ENCODE assay signal across 7 cellular contexts in the genomic region with DNA sequence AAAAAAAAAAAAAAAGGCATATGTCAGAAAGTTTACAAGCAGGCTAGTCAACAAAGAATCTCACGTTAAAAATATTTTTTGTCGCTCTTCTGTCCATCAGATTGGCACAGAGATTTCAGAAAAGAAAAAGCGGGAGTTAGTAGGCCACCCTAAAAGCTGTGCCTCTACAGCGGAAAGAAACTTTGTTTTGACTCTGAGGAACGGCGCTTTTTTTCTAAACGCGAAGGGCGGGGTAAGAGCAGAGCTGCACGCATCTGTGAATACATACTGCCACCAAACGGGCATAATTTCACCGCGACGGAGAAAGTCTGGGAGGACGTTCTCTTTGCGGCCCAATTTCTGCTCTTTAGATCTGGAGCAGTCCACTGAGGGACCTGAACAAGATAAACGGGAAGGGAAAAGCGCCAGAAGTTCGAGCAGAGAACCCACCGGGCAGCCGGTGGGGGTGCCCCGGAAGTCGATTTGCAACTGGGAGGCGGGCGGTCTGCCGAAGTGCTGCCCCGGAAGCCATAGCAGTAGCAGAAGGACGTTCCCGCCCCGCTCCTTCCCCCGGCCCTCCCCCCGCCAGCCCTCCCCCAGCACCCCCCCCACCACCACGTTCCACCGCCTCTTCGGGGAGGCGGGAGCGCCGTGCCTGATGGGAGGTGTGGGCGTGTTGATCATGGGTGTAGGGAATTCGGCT. TPM values are rescaled to one million over a fixed set of nuclear protein-coding genes. Genes with fewer than 3 reads are reported as not detected.
A peak's percentile ranks its signal among the peaks of the same experiment; 100 is the strongest.
DNase-seq lines count a peak whose midpoint lies in the region; ATAC-seq and TF ChIP-seq lines count a peak whose summit lies in the region.
"Not testable (repeated sequence)": the region's sequence is repeated elsewhere in the genome, so short reads cannot be mapped to it uniquely, and the experiment has no call there.

No MANE protein-coding gene starts in this region.

- peak overlapping the region; percentile 73 for H3K4me3 Mint-ChIP-seq in activated CD8-positive, alpha-beta memory T cell treated with anti-CD3 and anti-CD28 coated beads, Interleukin-2, amount 10 ng/mL, durations not matched to agents 7 days and 5 days
- peak overlapping the region; percentile 88 for H3K4me3 Mint-ChIP-seq in natural killer cell treated with Interleukin-12 subunit alpha and Interleukin-12 subunit beta and Interleukin-15 and Interleukin-18, amount 100 ng/mL, for 72 hours

- not testable (repeated sequence) for H3K9me3 ChIP-seq in Loucy (ENCODE audit: insufficient read depth, low read depth, low read length)

- not testable (repeated sequence) for H4K20me1 ChIP-seq in Loucy (ENCODE audit: insufficient read depth, low read length, poor library complexity, severe bottlenecking)

- not testable (repeated sequence) for H2AFZ ChIP-seq in Loucy (ENCODE audit: low read length)

- H3K9me2 ChIP-seq in Loucy (replicated peaks; ENCODE audit: low read depth, low read length) = not testable (repeated sequence)

- CTCF ChIA-PET in activated CD8-positive, alpha-beta memory T cell treated with anti-CD3 and anti-CD28 coated beads, Interleukin-2, amount 10 ng/mL, durations not matched to agents 7 days and 5 days (lab: Charles Lee) = interaction anchor here (1.2 kb wide), 1 partner anchor 23 kb away, joined by 4 read pairs; a partner anchor contains a TSS

- not testable (repeated sequence) for TF ChIP-seq CTCF in Loucy (conservative IDR thresholded peaks at IDR 0.05; ENCODE audit: low read length)

- peak overlapping the region; percentile 71 for H3K4me3 ChIP-seq in Loucy (ENCODE audit: low read length, poor library complexity, severe bottlenecking)

- not testable (repeated sequence) for DNase-seq in activated CD8-positive, alpha-beta memory T cell treated with anti-CD3 and anti-CD28 coated beads, Interleukin-2, amount 10 ng/mL, durations not matched to agents 7 days and 5 days; natural killer cell treated with Interleukin-12 subunit alpha and Interleukin-12 subunit beta and Interleukin-15 and Interleukin-18, amount 100 ng/mL, for 72 hours (ENCODE audit: low spot score)

- not testable (repeated sequence) for H3K27me3 Mint-ChIP-seq in activated CD8-positive, alpha-beta memory T cell treated with anti-CD3 and anti-CD28 coated beads, Interleukin-2, amount 10 ng/mL, durations not matched to agents 7 days and 5 days; natural killer cell treated with Interleukin-12 subunit alpha and Interleukin-12 subunit beta and Interleukin-15 and Interleukin-18, amount 100 ng/mL, for 72 hours

- not testable (repeated sequence) for H3K36me3 Mint-ChIP-seq in activated CD8-positive, alpha-beta memory T cell treated with anti-CD3 and anti-CD28 coated beads, Interleukin-2, amount 10 ng/mL, durations not matched to agents 7 days and 5 days; natural killer cell treated with Interleukin-12 subunit alpha and Interleukin-12 subunit beta and Interleukin-15 and Interleukin-18, amount 100 ng/mL, for 72 hours

- H3K79me2 ChIP-seq in Loucy (ENCODE audit: insufficient read depth, low read length) = not testable (repeated sequence)

- H3K4me2 ChIP-seq in Loucy (ENCODE audit: low read depth, low read length, poor library complexity, severe bottlenecking) = peak overlapping the region; percentile 94

- not testable (repeated sequence) for H3K27me3 ChIP-seq in Loucy (ENCODE audit: insufficient read depth, low read length, poor library complexity, severe bottlenecking)

- H3K36me3 ChIP-seq in Loucy (ENCODE audit: insufficient read depth, low read length) = not testable (repeated sequence)

- H3F3A ChIP-seq in Loucy (ENCODE audit: low read depth) = not testable (repeated sequence)

- H3K4me1 Mint-ChIP-seq in activated CD8-positive, alpha-beta memory T cell treated with anti-CD3 and anti-CD28 coated beads, Interleukin-2, amount 10 ng/mL, durations not matched to agents 7 days and 5 days = peaks cover 14% of the 10 kb centered on the region
- peaks cover 14 to 15% of the 10 kb centered on the region in 2 donors for H3K4me1 Mint-ChIP-seq in natural killer cell treated with Interleukin-12 subunit alpha and Interleukin-12 subunit beta and Interleukin-15 and Interleukin-18, amount 100 ng/mL, for 72 hours (ENCODE audit: low read depth in 2 of 2)

- not testable (repeated sequence) for H3K9me3 Mint-ChIP-seq in activated CD8-positive, alpha-beta memory T cell treated with anti-CD3 and anti-CD28 coated beads, Interleukin-2, amount 10 ng/mL, durations not matched to agents 7 days and 5 days (ENCODE audit: low read depth); natural killer cell treated with Interleukin-12 subunit alpha and Interleukin-12 subunit beta and Interleukin-15 and Interleukin-18, amount 100 ng/mL, for 72 hours

- ATAC-seq in GM18868 (IDR thresholded peaks at IDR 0.05; ENCODE audit: unreplicated experiment) (peak; percentile 51), GM21717 (IDR thresholded peaks at IDR 0.05; ENCODE audit: unreplicated experiment) (peak; percentile 59), HG03066 (IDR thresholded peaks at IDR 0.05; ENCODE audit: low read depth, unreplicated experiment) (peak; percentile 41), esophagus mucosa (peak; percentile 84)
- peak; percentile 65 for ATAC-seq in activated CD8-positive, alpha-beta memory T cell treated with anti-CD3 and anti-CD28 coated beads, Interleukin-2, amount 10 ng/mL, durations not matched to agents 7 days and 5 days
- peak; percentile 81 to 88 for ATAC-seq in natural killer cell treated with Interleukin-12 subunit alpha and Interleukin-12 subunit beta and Interleukin-15 and Interleukin-18, amount 100 ng/mL, for 72 hours

- peaks cover 20% of the 10 kb centered on the region for H3K4me1 ChIP-seq in Loucy (ENCODE audit: insufficient read depth, low read length, poor library complexity, severe bottlenecking)

- peak overlapping the region; percentile 90 for H3K9ac ChIP-seq in Loucy (ENCODE audit: low read depth, low read length, poor library complexity, severe bottlenecking)

- H3K27ac Mint-ChIP-seq in activated CD8-positive, alpha-beta memory T cell treated with anti-CD3 and anti-CD28 coated beads, Interleukin-2, amount 10 ng/mL, durations not matched to agents 7 days and 5 days = peak overlapping the region; percentile 99
- peak overlapping the region; percentile 97 to 99 for H3K27ac Mint-ChIP-seq in natural killer cell treated with Interleukin-12 subunit alpha and Interleukin-12 subunit beta and Interleukin-15 and Interleukin-18, amount 100 ng/mL, for 72 hours

RNA-seq across cellular contexts. Expression of a gene that starts 23.6 kb away (rescaled TPM):
- 10 to 100 TPM; 27.1 to 31.1 TPM for total RNA-seq in activated CD8-positive, alpha-beta memory T cell treated with anti-CD3 and anti-CD28 coated beads, Interleukin-2, amount 10 ng/mL, durations not matched to agents 7 days and 5 days
- 23.3 TPM for total RNA-seq in esophagus mucosa
- 10 to 100 TPM; 31.0 to 39.6 TPM for total RNA-seq in natural killer cell treated with Interleukin-12 subunit alpha and Interleukin-12 subunit beta and Interleukin-15 and Interleukin-18, amount 100 ng/mL, for 72 hours
